ENCODE assay signal across 14 cellular contexts in genomic region chr7:19146699-19147098, GRCh38. TPM values are rescaled to one million over a fixed set of nuclear protein-coding genes. Genes with fewer than 3 reads are reported as not detected.
DNase-seq lines count a peak whose midpoint lies in the region; ATAC-seq lines count a peak whose summit lies in the region.
"Had no signal": no experiment of that assay in that cellular context is flagged by ENCODE, and none has a peak within 500 bp of the region (broad histone marks: within the 10 kb centered on the region; RNA-seq: fewer than 3 reads in every experiment).

No MANE protein-coding gene starts in this region.

- peaks cover 40% of the 10 kb centered on the region for H3K27me3 Mint-ChIP-seq in activated CD8-positive, alpha-beta memory T cell treated with anti-CD3 and anti-CD28 coated beads, Interleukin-2, amount 10 ng/mL, durations not matched to agents 7 days and 5 days

- H3K36me3 ChIP-seq in iPS-20b (ENCODE audit: insufficient read depth, low read depth, low read length) = no peaks in the 10 kb centered on the region
- H3K36me3 ChIP-seq: BE2C, esophagus squamous epithelium, left ventricle myocardium inferior, prostate gland had no signal

- no peaks in the 10 kb centered on the region for H3K4me1 Mint-ChIP-seq in activated CD8-positive, alpha-beta memory T cell treated with anti-CD3 and anti-CD28 coated beads, Interleukin-2, amount 10 ng/mL, durations not matched to agents 7 days and 5 days

- peaks cover 2% of the 10 kb centered on the region for H3K36me3 Mint-ChIP-seq in activated CD8-positive, alpha-beta memory T cell treated with anti-CD3 and anti-CD28 coated beads, Interleukin-2, amount 10 ng/mL, durations not matched to agents 7 days and 5 days
- H3K36me3 Mint-ChIP-seq: brain had no signal

- peaks cover 63% of the 10 kb centered on the region for H3K27me3 ChIP-seq in iPS-20b (ENCODE audit: insufficient read depth, low read length)
- H3K27me3 ChIP-seq: BE2C had no signal

- peak; percentile 24 for DNase-seq in EL
- peak; percentile 1 for DNase-seq in Jurkat, Clone E6-1 (ENCODE audit: low read depth, low spot score)
- DNase-seq in astrocyte of the hippocampus (ENCODE audit: low read depth, low spot score) = peak; percentile 56
- no peak for DNase-seq in NCI-H2227 treated with DMSO at 0.1 percent for 48 hours (lab: John Stamatoyannopoulos, UW)
- DNase-seq in hypothalamus (lab: John Stamatoyannopoulos, UW) = no peak
- no peak for DNase-seq in activated CD8-positive, alpha-beta memory T cell treated with anti-CD3 and anti-CD28 coated beads, Interleukin-2, amount 10 ng/mL, durations not matched to agents 7 days and 5 days
- no peak for DNase-seq in NOMO-1 treated with dmso at 0.1 percent for 144 hours (lab: John Stamatoyannopoulos, UW; ENCODE audit: unreplicated experiment)
- DNase-seq: BE2C, esophagus squamous epithelium, left ventricle myocardium inferior, substantia nigra had no signal

- no peak overlapping the region for H3K27ac Mint-ChIP-seq in activated CD8-positive, alpha-beta memory T cell treated with anti-CD3 and anti-CD28 coated beads, Interleukin-2, amount 10 ng/mL, durations not matched to agents 7 days and 5 days
- H3K27ac Mint-ChIP-seq: brain had no signal

- no peak overlapping the region for H3K9ac ChIP-seq in iPS-20b (ENCODE audit: low read depth, low read length)

- peaks cover 21% of the 10 kb centered on the region; the same call in 1 of the 2 replicates for H3K4me1 ChIP-seq in iPS-20b (ENCODE audit: insufficient read depth, low read length)
- H3K4me1 ChIP-seq: BE2C, prostate gland had no signal

- no peak overlapping the region for H3K4me3 Mint-ChIP-seq in activated CD8-positive, alpha-beta memory T cell treated with anti-CD3 and anti-CD28 coated beads, Interleukin-2, amount 10 ng/mL, durations not matched to agents 7 days and 5 days

- no peak overlapping the region for H3K4me3 ChIP-seq in Jurkat, Clone E6-1 (ENCODE audit: low read length)
- H3K4me3 ChIP-seq in iPS-20b (ENCODE audit: low read length) = peak overlapping the region; percentile 38; the same call in 1 of the 2 replicates
- H3K4me3 ChIP-seq: esophagus squamous epithelium, left ventricle myocardium inferior, prostate gland had no signal

- H3K27ac ChIP-seq in iPS-20b (ENCODE audit: low read length) = no peak overlapping the region
- H3K27ac ChIP-seq: esophagus squamous epithelium, left ventricle myocardium inferior, prostate gland had no signal

- no peak for ATAC-seq in activated CD8-positive, alpha-beta memory T cell treated with anti-CD3 and anti-CD28 coated beads, Interleukin-2, amount 10 ng/mL, durations not matched to agents 7 days and 5 days

- H3K9me3 Mint-ChIP-seq in activated CD8-positive, alpha-beta memory T cell treated with anti-CD3 and anti-CD28 coated beads, Interleukin-2, amount 10 ng/mL, durations not matched to agents 7 days and 5 days (ENCODE audit: low read depth) = peaks cover 4% of the 10 kb centered on the region

- H3K9me3 ChIP-seq in iPS-20b (ENCODE audit: insufficient read depth, low read depth, low read length) = no peaks in the 10 kb centered on the region
- H3K9me3 ChIP-seq: BE2C, esophagus squamous epithelium, left ventricle myocardium inferior, prostate gland had no signal

- CTCF ChIA-PET in activated CD8-positive, alpha-beta memory T cell treated with anti-CD3 and anti-CD28 coated beads, Interleukin-2, amount 10 ng/mL, durations not matched to agents 7 days and 5 days (lab: Charles Lee) = no interaction called here

RNA-seq across cellular contexts. Expression of gene FERD3L, which starts 1.5 kb away (rescaled TPM):
- not detected for polyA plus RNA-seq in Jurkat, Clone E6-1 (2012; ENCODE audit: insufficient read depth, insufficient read length)
- not detected for total RNA-seq in activated CD8-positive, alpha-beta memory T cell treated with anti-CD3 and anti-CD28 coated beads, Interleukin-2, amount 10 ng/mL, durations not matched to agents 7 days and 5 days
- total RNA-seq: esophagus squamous epithelium, left ventricle myocardium inferior, prostate gland had no signal

RNA-seq across cellular contexts. Expression of gene TWIST1, which starts 29.3 kb away (rescaled TPM):
- 5.0 TPM for polyA plus RNA-seq in Jurkat, Clone E6-1 (2012; ENCODE audit: insufficient read depth, insufficient read length)
- total RNA-seq in activated CD8-positive, alpha-beta memory T cell treated with anti-CD3 and anti-CD28 coated beads, Interleukin-2, amount 10 ng/mL, durations not matched to agents 7 days and 5 days = under 1 TPM; 0.55 to 0.63 TPM

Comparison
In these comparisons a context has a peak if more than half of its experiments do, and no peak if none do; other contexts are left out.
1. DNase-seq: peak in EL (single experiment), Jurkat, Clone E6-1 (single experiment) and astrocyte of the hippocampus (single experiment); none in NCI-H2227 treated with DMSO at 0.1 percent for 48 hours (single experiment), hypothalamus (0 of 51), activated CD8-positive, alpha-beta memory T cell treated with anti-CD3 and anti-CD28 coated beads, Interleukin-2, amount 10 ng/mL, durations not matched to agents 7 days and 5 days (single experiment) and NOMO-1 treated with dmso at 0.1 percent for 144 hours (single experiment).